15 cellular contexts compared by ENCODE assay signal in the genomic region with DNA sequence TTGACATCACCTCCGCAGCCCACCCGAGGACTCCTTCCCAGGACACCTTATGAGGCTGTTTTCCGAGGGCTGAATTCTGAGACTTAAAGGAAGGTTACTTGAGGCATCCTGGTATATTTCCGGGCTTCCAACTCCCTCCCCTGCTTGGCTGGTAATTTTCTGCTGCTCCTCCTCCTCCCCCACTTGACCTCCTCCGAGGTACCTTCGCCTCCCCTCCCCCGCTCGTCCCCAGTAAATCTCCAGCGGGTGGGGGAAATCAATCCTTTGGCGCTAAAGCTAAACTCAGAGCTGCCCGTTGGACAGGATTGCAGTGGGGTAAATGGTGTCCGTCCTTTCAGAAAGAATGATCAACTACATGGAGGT. TPM values are rescaled to one million over a fixed set of nuclear protein-coding genes. Genes with fewer than 3 reads are reported as not detected.
DNase-seq lines count a peak whose midpoint lies in the region; ATAC-seq and TF ChIP-seq lines count a peak whose summit lies in the region.
"Had no signal": no experiment of that assay in that cellular context is flagged by ENCODE, and none has a peak within 500 bp of the region (broad histone marks: within the 10 kb centered on the region; RNA-seq: fewer than 3 reads in every experiment).

No MANE protein-coding gene starts in this region.

- no peak overlapping the region for H3K27ac ChIP-seq in lower lobe of right lung
- peak overlapping the region; percentile 69 for H3K27ac ChIP-seq in thymus (ENCODE audit: low read depth)
- H3K27ac ChIP-seq in dorsolateral prefrontal cortex: no peak overlapping the region
- H3K27ac ChIP-seq: 22Rv1 had no signal

- peaks cover 17% of the 10 kb centered on the region for H3K4me1 ChIP-seq in lower lobe of right lung
- H3K4me1 ChIP-seq in thymus (ENCODE audit: control insufficient read depth, insufficient read depth, low read length): no peaks in the 10 kb centered on the region

- TF ChIP-seq CTCF in lower lobe of right lung (IDR thresholded peaks at IDR 0.05): no peak
- no peak for TF ChIP-seq CTCF in dorsolateral prefrontal cortex (IDR thresholded peaks at IDR 0.05 in 54 of 56, conservative IDR thresholded peaks at IDR 0.05 in 2 of 56; ENCODE audit: low read depth in 1 of 56, partially characterized antibody in 56 of 56)

- DNase-seq in NCI-H2081 (lab: John Stamatoyannopoulos, UW): peak; percentile 51
- no peak for DNase-seq in NCI-H2081 treated with DMSO at 0.1 percent for 48 hours (lab: John Stamatoyannopoulos, UW)
- DNase-seq in astrocyte of the hippocampus (ENCODE audit: low read depth, low spot score): peak; percentile 8
- DNase-seq in lower lobe of right lung: no peak
- DNase-seq in NCI-H526 treated with DMSO at 0.1 percent for 48 hours (lab: John Stamatoyannopoulos, UW): no peak
- no peak for DNase-seq in dorsolateral prefrontal cortex
- DNase-seq: activated T-cell treated with anti-CD3 and anti-CD28 coated beads, Interleukin-2, amount 50 U/mL, for 1 hour; DND-41; GOT3; OCI-M1 had no signal

- 4% methylated on average over 12 of the region's 12 CpGs for WGBS in thymus

- peaks cover 70% of the 10 kb centered on the region for H3K27me3 ChIP-seq in lower lobe of right lung (ENCODE audit: low read depth)
- H3K27me3 ChIP-seq in thymus (ENCODE audit: control insufficient read depth, insufficient read depth): peaks cover 32% of the 10 kb centered on the region
- peaks cover 23 to 100% (median 89%) of the 10 kb centered on the region in 45 donors for H3K27me3 ChIP-seq in dorsolateral prefrontal cortex

- intact Hi-C loops in lower lobe of right lung (cut with DNase I): no loop called here
- intact Hi-C loops in dorsolateral prefrontal cortex (cut with DNase I): no loop called here

- ATAC-seq in lower lobe of right lung (no peak), HG03571 (IDR thresholded peaks at IDR 0.05; ENCODE audit: unreplicated experiment) (no peak)

- H3K36me3 ChIP-seq in lower lobe of right lung (no peaks in the 10 kb centered on the region), thymus (ENCODE audit: control insufficient read depth, insufficient read depth) (no peaks in the 10 kb centered on the region)

- H3K4me3 ChIP-seq in lower lobe of right lung: peak overlapping the region; percentile 14
- no peak overlapping the region for H3K4me3 ChIP-seq in thymus (ENCODE audit: low read length)
- peak overlapping the region in 10 of 59 donors; percentile 1 to 46 (median 12) for H3K4me3 ChIP-seq in dorsolateral prefrontal cortex

- H3K9me3 ChIP-seq in lower lobe of right lung (no peaks in the 10 kb centered on the region), thymus (ENCODE audit: control insufficient read depth) (no peaks in the 10 kb centered on the region)

RNA-seq across cellular contexts. Expression of a gene that starts 4.9 kb away (rescaled TPM):
- total RNA-seq in lower lobe of right lung (0.15 TPM), dorsolateral prefrontal cortex (not detected)
- 11.2 TPM for polyA plus RNA-seq in thymus
- total RNA-seq: fibroblast of villous mesenchyme, lung microvascular endothelial cell had no signal

Comparison
In these comparisons a context has a peak if more than half of its experiments do, and no peak if none do; other contexts are left out.
1. DNase-seq: peak in NCI-H2081 (2 of 2) and astrocyte of the hippocampus (single experiment); none in NCI-H2081 treated with DMSO at 0.1 percent for 48 hours (single experiment), lower lobe of right lung (single experiment), NCI-H526 treated with DMSO at 0.1 percent for 48 hours (single experiment) and dorsolateral prefrontal cortex (0 of 10).